9 cellular contexts compared by ENCODE assay signal in genomic region chr5:59542841-59543825, GRCh38.
DNase-seq lines count a peak whose midpoint lies in the region; ATAC-seq and TF ChIP-seq lines count a peak whose summit lies in the region.
"Had no signal": no experiment of that assay in that cellular context is flagged by ENCODE, and none has a peak within 500 bp of the region (broad histone marks: within the 10 kb centered on the region; RNA-seq: fewer than 3 reads in every experiment).

No MANE protein-coding gene starts in this region.

- TF ChIP-seq CTCF in osteocyte (IDR thresholded peaks at IDR 0.05): no peak
- TF ChIP-seq CTCF in endodermal cell (conservative IDR thresholded peaks at IDR 0.05): no peak
- no peak for TF ChIP-seq CTCF in foreskin keratinocyte (conservative IDR thresholded peaks at IDR 0.05)

- H3K27ac Mint-ChIP-seq in osteocyte (ENCODE audit: unreplicated experiment) (peak overlapping the region; percentile 16), endodermal cell (no peak overlapping the region)
- H3K27ac Mint-ChIP-seq in activated T-cell treated with anti-CD3 and anti-CD28 coated beads, Interleukin-2, amount 50 U/mL, for 24 hours: no peak overlapping the region
- H3K27ac Mint-ChIP-seq: nephron progenitor cell had no signal

- no peak overlapping the region for H3K27ac ChIP-seq in endodermal cell (ENCODE audit: low read depth, low read length)
- no peak overlapping the region for H3K27ac ChIP-seq in foreskin keratinocyte

- H3K36me3 ChIP-seq in endodermal cell (ENCODE audit: control insufficient read depth, insufficient read depth, low read length): no peaks in the 10 kb centered on the region

- H3K27me3 Mint-ChIP-seq in osteocyte (ENCODE audit: unreplicated experiment): no peaks in the 10 kb centered on the region
- H3K27me3 Mint-ChIP-seq in activated T-cell treated with anti-CD3 and anti-CD28 coated beads, Interleukin-2, amount 50 U/mL, for 24 hours: no peaks in the 10 kb centered on the region
- no peaks in the 10 kb centered on the region for H3K27me3 Mint-ChIP-seq in endodermal cell (ENCODE audit: insufficient read depth)

- H3K4me3 ChIP-seq in endodermal cell (ENCODE audit: low read length): no peak overlapping the region

- no peaks in the 10 kb centered on the region for H3K9me3 ChIP-seq in endodermal cell (ENCODE audit: control insufficient read depth, low read length)

- H3K27me3 ChIP-seq in endodermal cell (ENCODE audit: control insufficient read depth, insufficient read depth, low read length, poor library complexity, severe bottlenecking): no peaks in the 10 kb centered on the region
- no peaks in the 10 kb centered on the region for H3K27me3 ChIP-seq in foreskin keratinocyte

- WGBS in endodermal cell (ENCODE audit: insufficient coverage in 1 of 2, insufficient read length in 1 of 2), 2 experiments: 94 to 95% methylated on average over 2 to 6 of the region's 6 CpGs

- DNase-seq in COLO668 (lab: John Stamatoyannopoulos, UW; ENCODE audit: unreplicated experiment): peak; percentile 10
- peak; percentile 92 for DNase-seq in NCI-H69 (lab: John Stamatoyannopoulos, UW)
- peak; percentile 2 for DNase-seq in fibroblast of peridontal ligament (ENCODE audit: extremely low read depth)
- DNase-seq in osteocyte (ENCODE audit: extremely low spot score, unreplicated experiment): no peak
- DNase-seq in activated T-cell treated with anti-CD3 and anti-CD28 coated beads, Interleukin-2, amount 50 U/mL, for 24 hours: no peak
- no peak for DNase-seq in endodermal cell
- DNase-seq in foreskin keratinocyte: no peak
- no peak for DNase-seq in cerebellum (ENCODE audit: low spot score)
- DNase-seq: nephron progenitor cell had no signal

- H3K4me1 ChIP-seq in endodermal cell (ENCODE audit: control insufficient read depth, insufficient read depth, low read length): peaks cover 5% of the 10 kb centered on the region
- H3K4me1 ChIP-seq in foreskin keratinocyte: no peaks in the 10 kb centered on the region

- no peaks in the 10 kb centered on the region for H3K9me3 Mint-ChIP-seq in osteocyte (ENCODE audit: unreplicated experiment)
- no peaks in the 10 kb centered on the region for H3K9me3 Mint-ChIP-seq in activated T-cell treated with anti-CD3 and anti-CD28 coated beads, Interleukin-2, amount 50 U/mL, for 24 hours
- H3K9me3 Mint-ChIP-seq in endodermal cell: no peaks in the 10 kb centered on the region
- H3K9me3 Mint-ChIP-seq: nephron progenitor cell had no signal

- H3K4me1 Mint-ChIP-seq in osteocyte (ENCODE audit: unreplicated experiment): peaks cover 19% of the 10 kb centered on the region
- no peaks in the 10 kb centered on the region for H3K4me1 Mint-ChIP-seq in activated T-cell treated with anti-CD3 and anti-CD28 coated beads, Interleukin-2, amount 50 U/mL, for 24 hours (ENCODE audit: low read depth)
- H3K4me1 Mint-ChIP-seq in endodermal cell: peaks cover 25% of the 10 kb centered on the region

- H3K4me3 Mint-ChIP-seq in osteocyte (ENCODE audit: unreplicated experiment) (no peak overlapping the region), endodermal cell (no peak overlapping the region)
- H3K4me3 Mint-ChIP-seq in activated T-cell treated with anti-CD3 and anti-CD28 coated beads, Interleukin-2, amount 50 U/mL, for 24 hours: no peak overlapping the region
- H3K4me3 Mint-ChIP-seq: nephron progenitor cell had no signal

- H3K9ac ChIP-seq in endodermal cell (ENCODE audit: extremely low read depth, low read length, poor library complexity, severe bottlenecking): no peak overlapping the region

- no peaks in the 10 kb centered on the region for H3K36me3 Mint-ChIP-seq in osteocyte (ENCODE audit: unreplicated experiment)
- no peaks in the 10 kb centered on the region for H3K36me3 Mint-ChIP-seq in activated T-cell treated with anti-CD3 and anti-CD28 coated beads, Interleukin-2, amount 50 U/mL, for 24 hours (ENCODE audit: low read depth)
- H3K36me3 Mint-ChIP-seq in endodermal cell (ENCODE audit: low read depth): no peaks in the 10 kb centered on the region

- ATAC-seq in foreskin keratinocyte: no peak

Comparison
In these comparisons a context has a peak if more than half of its experiments do, and no peak if none do; other contexts are left out.
1. DNase-seq: peak in COLO668 (single experiment), NCI-H69 (single experiment) and fibroblast of peridontal ligament (single experiment); none in osteocyte (single experiment), activated T-cell treated with anti-CD3 and anti-CD28 coated beads, Interleukin-2, amount 50 U/mL, for 24 hours (single experiment), endodermal cell (single experiment), foreskin keratinocyte (0 of 2) and cerebellum (single experiment).